In the genomic region with DNA sequence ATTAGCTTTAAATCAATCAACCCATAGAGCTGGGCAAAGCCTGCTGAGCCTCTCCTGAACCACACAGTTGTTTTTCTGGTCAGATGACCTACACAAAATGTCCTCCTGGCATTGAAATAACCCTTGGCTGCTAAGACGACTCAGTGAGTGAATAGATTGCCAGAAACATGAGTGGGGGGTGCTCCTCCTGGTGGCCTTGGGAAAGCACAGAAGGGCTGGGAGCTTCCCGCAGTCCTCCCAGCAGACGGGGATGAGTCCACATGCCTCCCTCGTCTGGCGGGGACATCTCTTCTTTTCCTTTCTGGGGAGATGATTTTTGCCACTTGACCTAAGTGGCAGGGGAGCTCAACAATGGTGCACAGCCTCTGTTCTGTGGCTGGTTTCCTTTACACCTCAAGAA, we compare ENCODE assay signal across 28 cellular contexts. TPM values are rescaled to one million over a fixed set of nuclear protein-coding genes. Genes with fewer than 3 reads are reported as not detected.
DNase-seq lines count a peak whose midpoint lies in the region; ATAC-seq and TF ChIP-seq lines count a peak whose summit lies in the region.
"Had no signal": no experiment of that assay in that cellular context is flagged by ENCODE, and none has a peak within 500 bp of the region (broad histone marks: within the 10 kb centered on the region; RNA-seq: fewer than 3 reads in every experiment).

No MANE protein-coding gene starts in this region.

- no peak overlapping the region for H3K4me3 Mint-ChIP-seq in activated CD8-positive, alpha-beta T cell treated with anti-CD3 and anti-CD28 coated beads for 36 hours
- no peak overlapping the region for H3K4me3 Mint-ChIP-seq in activated CD8-positive, alpha-beta T cell treated with anti-CD3 and anti-CD28 coated beads, Interleukin-2, amount 10 ng/mL, durations not matched to agents 7 days and 5 days
- H3K4me3 Mint-ChIP-seq: activated B cell treated with CpG ODN at 0.5 μM for 24 hours; B cell; central memory CD8-positive, alpha-beta T cell had no signal

- POLR2A ChIA-PET in activated CD8-positive, alpha-beta T cell treated with anti-CD3 and anti-CD28 coated beads for 36 hours (lab: Charles Lee), result interaction anchor here (0.9 to 1.8 kb wide), 2 partner anchors 13 to 21 kb away, joined by 3 to 4 read pairs; no protein-coding TSS in a partner anchor
- POLR2A ChIA-PET in activated CD8-positive, alpha-beta T cell treated with anti-CD3 and anti-CD28 coated beads, Interleukin-2, amount 10 ng/mL, durations not matched to agents 7 days and 5 days (lab: Charles Lee), result no interaction called here
- POLR2A ChIA-PET in HEK293 (lab: Yijun Ruan, JAX), result no interaction called here

- no peak for TF ChIP-seq CTCF in activated CD8-positive, alpha-beta T cell treated with anti-CD3 and anti-CD28 coated beads for 36 hours (IDR thresholded peaks at IDR 0.05)
- TF ChIP-seq CTCF in HEK293 (tag by site-specific recombination; IDR thresholded peaks at IDR 0.05), result 0 out of 2 replicates have a peak, but pooled peaks have one; percentile 18

- H3K9me3 ChIP-seq in HEK293 (ENCODE audit: control insufficient read depth, insufficient read depth, low read depth, low read length), result no peaks in the 10 kb centered on the region
- H3K9me3 ChIP-seq: esophagus squamous epithelium, left lung, neutrophil, SJSA1 had no signal

- no peaks in the 10 kb centered on the region for H3K27me3 ChIP-seq in rectal smooth muscle tissue (ENCODE audit: control insufficient read depth, insufficient read depth, low read length)
- H3K27me3 ChIP-seq: esophagus squamous epithelium, SJSA1 had no signal

- H3K9me3 Mint-ChIP-seq in activated CD8-positive, alpha-beta T cell treated with anti-CD3 and anti-CD28 coated beads for 36 hours, result peaks cover 24% of the 10 kb centered on the region
- H3K9me3 Mint-ChIP-seq in activated CD8-positive, alpha-beta T cell treated with anti-CD3 and anti-CD28 coated beads, Interleukin-2, amount 10 ng/mL, durations not matched to agents 7 days and 5 days (ENCODE audit: insufficient read depth), result no peaks in the 10 kb centered on the region

- intact Hi-C loops in activated CD8-positive, alpha-beta T cell treated with anti-CD3 and anti-CD28 coated beads for 36 hours (cut with micrococcal nuclease), result no loop called here

- CTCF ChIA-PET in activated CD8-positive, alpha-beta T cell treated with anti-CD3 and anti-CD28 coated beads for 36 hours (lab: Charles Lee), result interaction anchor here (1.1 to 2.4 kb wide), 3 partner anchors 18 to 79 kb away, joined by 3 to 16 read pairs (median 5); no protein-coding TSS in a partner anchor
- CTCF ChIA-PET in activated CD8-positive, alpha-beta T cell treated with anti-CD3 and anti-CD28 coated beads, Interleukin-2, amount 10 ng/mL, durations not matched to agents 7 days and 5 days (lab: Charles Lee), result interaction anchor here (0.6 to 1.6 kb wide), 6 partner anchors 13 to 34 kb away, joined by 3 to 6 read pairs (median 4); partner anchors contain the start of gene MAL
- CTCF ChIA-PET in HEK293 (lab: Yijun Ruan, JAX), result interaction anchor here (0.6 to 1.6 kb wide), 3 partner anchors 13 to 17 kb away, joined by 3 to 4 read pairs (median 3); no protein-coding TSS in a partner anchor

- H3K9ac ChIP-seq in rectal smooth muscle tissue (ENCODE audit: low read length), result no peak overlapping the region

- H3K27me3 Mint-ChIP-seq in activated CD8-positive, alpha-beta T cell treated with anti-CD3 and anti-CD28 coated beads for 36 hours, result no peaks in the 10 kb centered on the region
- H3K27me3 Mint-ChIP-seq in activated CD8-positive, alpha-beta T cell treated with anti-CD3 and anti-CD28 coated beads, Interleukin-2, amount 10 ng/mL, durations not matched to agents 7 days and 5 days (ENCODE audit: low read depth), result no peaks in the 10 kb centered on the region

- H3K36me3 ChIP-seq in HEK293 (ENCODE audit: control insufficient read depth in 2 of 2, insufficient read depth in 1 of 2, low read length in 2 of 2), result no peaks in the 10 kb centered on the region
- H3K36me3 ChIP-seq in rectal smooth muscle tissue (ENCODE audit: control insufficient read depth, insufficient read depth, low read length), result no peaks in the 10 kb centered on the region
- H3K36me3 ChIP-seq: left lung, neutrophil, SJSA1 had no signal

- H3K4me1 ChIP-seq in HEK293 (ENCODE audit: control insufficient read depth, insufficient read depth, low read length) (no peaks in the 10 kb centered on the region), rectal smooth muscle tissue (ENCODE audit: control insufficient read depth, insufficient read depth, low read length) (peaks cover 9% of the 10 kb centered on the region)
- H3K4me1 ChIP-seq: foreskin keratinocyte, SJSA1 had no signal

- peaks cover 80% of the 10 kb centered on the region for H3K4me1 Mint-ChIP-seq in activated CD8-positive, alpha-beta T cell treated with anti-CD3 and anti-CD28 coated beads for 36 hours (ENCODE audit: low read depth)
- peaks cover 67% of the 10 kb centered on the region for H3K4me1 Mint-ChIP-seq in activated CD8-positive, alpha-beta T cell treated with anti-CD3 and anti-CD28 coated beads, Interleukin-2, amount 10 ng/mL, durations not matched to agents 7 days and 5 days (ENCODE audit: low read depth)
- H3K4me1 Mint-ChIP-seq: activated B cell treated with CpG ODN at 0.5 μM for 24 hours; B cell; central memory CD8-positive, alpha-beta T cell had no signal

- H3K27ac Mint-ChIP-seq in activated CD8-positive, alpha-beta T cell treated with anti-CD3 and anti-CD28 coated beads for 36 hours, result peak overlapping the region; percentile 8
- H3K27ac Mint-ChIP-seq in activated CD8-positive, alpha-beta T cell treated with anti-CD3 and anti-CD28 coated beads, Interleukin-2, amount 10 ng/mL, durations not matched to agents 7 days and 5 days, result no peak overlapping the region
- H3K27ac Mint-ChIP-seq: activated B cell treated with CpG ODN at 0.5 μM for 24 hours, B cell had no signal

- no peak for ATAC-seq in activated CD8-positive, alpha-beta T cell treated with anti-CD3 and anti-CD28 coated beads for 36 hours
- no peak for ATAC-seq in activated CD8-positive, alpha-beta T cell treated with anti-CD3 and anti-CD28 coated beads, Interleukin-2, amount 10 ng/mL, durations not matched to agents 7 days and 5 days
- ATAC-seq: foreskin keratinocyte, left lung had no signal

- H3K4me3 ChIP-seq in HEK293 (ENCODE audit: low read depth, low read length), result no peak overlapping the region
- H3K4me3 ChIP-seq in rectal smooth muscle tissue (ENCODE audit: low read length), result no peak overlapping the region
- H3K4me3 ChIP-seq: esophagus squamous epithelium, left lung, SJSA1 had no signal

- H3K27ac ChIP-seq in HEK293 (ENCODE audit: extremely low read depth, low read depth, low read length), result no peak overlapping the region
- peak overlapping the region; percentile 80 for H3K27ac ChIP-seq in cingulate gyrus (ENCODE audit: low read depth, low read length)
- H3K27ac ChIP-seq in rectal smooth muscle tissue (ENCODE audit: low read depth, low read length), result peak overlapping the region; percentile 54
- H3K27ac ChIP-seq: foreskin keratinocyte, neutrophil, SJSA1 had no signal

- peaks cover 18% of the 10 kb centered on the region for H3K36me3 Mint-ChIP-seq in activated CD8-positive, alpha-beta T cell treated with anti-CD3 and anti-CD28 coated beads for 36 hours (ENCODE audit: low read depth)
- peaks cover 35% of the 10 kb centered on the region for H3K36me3 Mint-ChIP-seq in activated CD8-positive, alpha-beta T cell treated with anti-CD3 and anti-CD28 coated beads, Interleukin-2, amount 10 ng/mL, durations not matched to agents 7 days and 5 days (ENCODE audit: low read depth)

- DNase-seq in activated CD8-positive, alpha-beta T cell treated with anti-CD3 and anti-CD28 coated beads for 36 hours, result no peak
- no peak for DNase-seq in activated CD8-positive, alpha-beta T cell treated with anti-CD3 and anti-CD28 coated beads, Interleukin-2, amount 10 ng/mL, durations not matched to agents 7 days and 5 days
- DNase-seq in cortex of kidney (lab: John Stamatoyannopoulos, UW), result no peak
- DNase-seq in stimulated activated CD4-positive, alpha-beta T cell treated with anti-CD3 and anti-CD28 coated beads, Interleukin-2, amount 100 ng/mL, for 24 hours, result no peak
- DNase-seq in NCI-H1417 (lab: John Stamatoyannopoulos, UW), result no peak
- DNase-seq: ACHN; activated B cell treated with CpG ODN at 0.5 μM for 24 hours; activated CD8-positive, alpha-beta memory T cell treated with anti-CD3 and anti-CD28 coated beads for 24 hours; activated gamma-delta T cell treated with Interleukin-2 at 50 U/mL for 16 hours; activated T-cell treated with anti-CD3 and anti-CD28 coated beads for 4 hours; dermis blood vessel endothelial cell; esophagus squamous epithelium; foreskin keratinocyte; left lung; NCI-H1092; NCI-H187; NCI-H2171; RPMI8226; stimulated activated CD4-positive, alpha-beta T cell treated with anti-CD3 and anti-CD28 coated beads, Interleukin-4, amount 100 ng/mL, for 24 hours had no signal

TF ChIP-seq in HEK293, 187 proteins besides CTCF, POLR2A, EP300 and RAD21 (continues in another document):
- TF ChIP-seq ZNF624 (tag by site-specific recombination; IDR thresholded peaks at IDR 0.05) (no peak), ZNF776 (tag by site-specific recombination; IDR thresholded peaks at IDR 0.05; ENCODE audit: borderline replicate concordance) (no peak), GLI4 (tag by site-specific recombination; IDR thresholded peaks at IDR 0.05) (no peak), ZNF660 (tag by site-specific recombination; IDR thresholded peaks at IDR 0.05) (no peak), TCF7L2 (IDR thresholded peaks at IDR 0.05; ENCODE audit: borderline replicate concordance, low read depth, low read length) (no peak), KLF9 (tag by site-specific recombination; IDR thresholded peaks at IDR 0.05; ENCODE audit: low read depth) (no peak)
- TF ChIP-seq, protein P1, sequence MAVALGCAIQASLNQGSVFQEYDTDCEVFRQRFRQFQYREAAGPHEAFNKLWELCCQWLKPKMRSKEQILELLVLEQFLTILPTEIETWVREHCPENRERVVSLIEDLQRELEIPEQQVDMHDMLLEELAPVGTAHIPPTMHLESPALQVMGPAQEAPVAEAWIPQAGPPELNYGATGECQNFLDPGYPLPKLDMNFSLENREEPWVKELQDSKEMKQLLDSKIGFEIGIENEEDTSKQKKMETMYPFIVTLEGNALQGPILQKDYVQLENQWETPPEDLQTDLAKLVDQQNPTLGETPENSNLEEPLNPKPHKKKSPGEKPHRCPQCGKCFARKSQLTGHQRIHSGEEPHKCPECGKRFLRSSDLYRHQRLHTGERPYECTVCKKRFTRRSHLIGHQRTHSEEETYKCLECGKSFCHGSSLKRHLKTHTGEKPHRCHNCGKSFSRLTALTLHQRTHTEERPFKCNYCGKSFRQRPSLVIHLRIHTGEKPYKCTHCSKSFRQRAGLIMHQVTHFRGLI (tag by site-specific recombination; IDR thresholded peaks at IDR 0.05), result no peak

RNA-seq across cellular contexts. Expression of gene MAL, which starts 15.0 kb away (rescaled TPM):
- total RNA-seq in activated CD8-positive, alpha-beta T cell treated with anti-CD3 and anti-CD28 coated beads for 36 hours, result 10 to 100 TPM; 54.0 to 59.2 TPM
- 100 to 1,000 TPM; 188 to 206 TPM for total RNA-seq in activated CD8-positive, alpha-beta T cell treated with anti-CD3 and anti-CD28 coated beads, Interleukin-2, amount 10 ng/mL, durations not matched to agents 7 days and 5 days
- total RNA-seq: activated B cell treated with CpG ODN at 0.5 μM for 24 hours, foreskin keratinocyte, HT1080, NCI-H460, SJSA1 had no signal
